In the genomic region with DNA sequence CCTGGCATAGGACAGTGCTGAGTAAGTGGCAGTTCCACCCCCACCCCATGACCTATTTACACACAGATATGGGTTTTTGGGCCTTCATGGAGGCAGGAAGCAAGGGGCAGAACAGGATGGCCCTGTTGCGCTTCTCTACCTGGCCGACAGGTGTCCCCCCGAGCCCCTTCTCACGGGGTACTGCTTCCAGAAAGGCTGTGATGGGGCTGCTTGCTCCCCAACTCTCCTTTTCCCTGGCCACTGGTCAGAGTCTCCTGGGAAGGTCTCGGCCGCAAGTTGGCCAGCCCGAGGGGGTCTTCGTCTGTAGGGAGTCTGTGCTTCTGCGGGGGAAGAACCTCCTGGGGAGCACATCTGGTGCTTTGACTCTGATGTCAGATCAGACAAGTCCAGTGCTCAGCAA, we compare ENCODE assay signal across 19 cellular contexts.
A peak's percentile ranks its signal among the peaks of the same experiment; 100 is the strongest.
DNase-seq lines count a peak whose midpoint lies in the region; ATAC-seq, FAIRE-seq and TF ChIP-seq lines count a peak whose summit lies in the region.
"Had no signal": no experiment of that assay in that cellular context is flagged by ENCODE, and none has a peak within 500 bp of the region (broad histone marks: within the 10 kb centered on the region; RNA-seq: fewer than 3 reads in every experiment).

No MANE protein-coding gene starts in this region.

- TF ChIP-seq RAD21 in H1 (IDR thresholded peaks at IDR 0.05 in 1 of 2, conservative IDR thresholded peaks at IDR 0.05 in 1 of 2; ENCODE audit: low read depth in 2 of 2, low read length in 2 of 2) = peak; percentile 52 to 68

- no peak for TF ChIP-seq POLR2A in H1 (IDR thresholded peaks at IDR 0.05; ENCODE audit: control extremely low read depth in 1 of 2, low read depth in 2 of 2, low read length in 2 of 2)

- H3K9me3 Mint-ChIP-seq in stimulated activated memory B cell treated with anti-CD40 and anti-IgM and Interleukin-4, amounts not matched to agents 10 μg/mL and 1 μg/mL and 100 μg/mL, for 72 hours = no peaks in the 10 kb centered on the region
- H3K9me3 Mint-ChIP-seq: activated CD4-positive, alpha-beta memory T cell treated with anti-CD3 and anti-CD28 coated beads for 36 hours; activated naive CD4-positive, alpha-beta T cell treated with anti-CD3 and anti-CD28 coated beads for 36 hours had no signal

- H3K4me1 ChIP-seq in H1 (replicated peaks in 1 of 4; ENCODE audit: control insufficient read depth in 3 of 4, insufficient read depth in 4 of 4, low read length in 3 of 4) (peaks cover 0 to 14% (median 7%) of the 10 kb centered on the region in 4 experiments; a peak in 6 of 7 replicates), right atrium auricular region (peaks cover 0 to 12% of the 10 kb centered on the region in 2 donors)
- H3K4me1 ChIP-seq: ascending aorta had no signal

- no peak overlapping the region for H2BK5ac ChIP-seq in H1 (ENCODE audit: low read depth, low read length)

- H3K36me3 ChIP-seq in H1 (ENCODE audit: control insufficient read depth in 2 of 4, insufficient read depth in 4 of 4, low read length in 3 of 4) = no peaks in the 10 kb centered on the region
- no peaks in the 10 kb centered on the region for H3K36me3 ChIP-seq in right atrium auricular region
- H3K36me3 ChIP-seq: ascending aorta had no signal

- H3K27ac ChIP-seq in H1 (ENCODE audit: low read depth, low read length) = no peak overlapping the region
- H3K27ac ChIP-seq in right atrium auricular region = no peak overlapping the region
- H3K27ac ChIP-seq: ascending aorta, VCaP had no signal

- DNase-seq in GM12865 (ENCODE audit: low read depth) (no peak), LoVo (ENCODE audit: low spot score) (peak; percentile 11), H1 (ENCODE audit: low read depth in 1 of 2, low spot score in 2 of 2) (peak in 1 of 2 experiments; percentile 78), NCI-H774 (lab: John Stamatoyannopoulos, UW) (no peak), right atrium auricular region (ENCODE audit: low spot score) (no peak)
- DNase-seq: activated CD4-positive, alpha-beta memory T cell treated with anti-CD3 and anti-CD28 coated beads for 36 hours; activated naive CD4-positive, alpha-beta T cell treated with anti-CD3 and anti-CD28 coated beads for 36 hours; activated T-cell treated with anti-CD3 and anti-CD28 coated beads, Interleukin-2, amount 50 U/mL, for 1 hour; AML-193; left colon; NCI-H1105 treated with DMSO at 0.1 percent for 48 hours; nucleus accumbens had no signal

- H3K4me1 Mint-ChIP-seq in stimulated activated memory B cell treated with anti-CD40 and anti-IgM and Interleukin-4, amounts not matched to agents 10 μg/mL and 1 μg/mL and 100 μg/mL, for 72 hours = peaks cover 81% of the 10 kb centered on the region

- peak; percentile 25 for TF ChIP-seq CTCF in GM12865 (IDR thresholded peaks at IDR 0.05; ENCODE audit: insufficient read depth, low read depth, low read length, missing control alignments)
- peak; percentile 53 to 60 (median 58) for TF ChIP-seq CTCF in H1 (IDR thresholded peaks at IDR 0.05; ENCODE audit: control extremely low read depth in 1 of 3, insufficient read depth in 1 of 3, low read depth in 1 of 3, low read length in 3 of 3)
- no peak for TF ChIP-seq CTCF in right atrium auricular region (IDR thresholded peaks at IDR 0.05)

- POLR2A ChIA-PET in H1 (lab: Charles Lee; ENCODE audit: partially characterized antibody) = no interaction called here

- H3K23ac ChIP-seq in H1 (ENCODE audit: insufficient read length) = no peak overlapping the region

- no peak overlapping the region for H2BK120ac ChIP-seq in H1 (replicated peaks; ENCODE audit: low read depth, low read length)

- H3K4me2 ChIP-seq in H1 (ENCODE audit: insufficient read depth in 1 of 2, low read depth in 2 of 2, low read length in 2 of 2) = no peak overlapping the region

- H4K20me1 ChIP-seq in H1 (replicated peaks in 1 of 2; ENCODE audit: control insufficient read depth in 1 of 2, insufficient read depth in 2 of 2, low read length in 2 of 2) = no peaks in the 10 kb centered on the region

- no peak for TF ChIP-seq EP300 in H1 (IDR thresholded peaks at IDR 0.05; ENCODE audit: borderline replicate concordance in 1 of 2, low read depth in 2 of 2, low read length in 2 of 2)

- H2AFZ ChIP-seq in H1 (ENCODE audit: low read length) = no peak overlapping the region

- FAIRE-seq in H1 (lab: Jason Lieb, UNC) = no peak
- FAIRE-seq: colon had no signal

- no peak overlapping the region for H4K91ac ChIP-seq in H1 (replicated peaks; ENCODE audit: insufficient read length, low read length)

- no peak overlapping the region for H2AK5ac ChIP-seq in H1 (ENCODE audit: low read depth, low read length)

- no peak overlapping the region for H2BK20ac ChIP-seq in H1 (ENCODE audit: low read length)

- H3K79me2 ChIP-seq in H1 (ENCODE audit: control insufficient read depth in 1 of 2, insufficient read depth in 2 of 2, low read length in 2 of 2) = no peaks in the 10 kb centered on the region

- no peak overlapping the region for H3K4me3 Mint-ChIP-seq in stimulated activated memory B cell treated with anti-CD40 and anti-IgM and Interleukin-4, amounts not matched to agents 10 μg/mL and 1 μg/mL and 100 μg/mL, for 72 hours
- H3K4me3 Mint-ChIP-seq: activated CD4-positive, alpha-beta memory T cell treated with anti-CD3 and anti-CD28 coated beads for 36 hours; activated naive CD4-positive, alpha-beta T cell treated with anti-CD3 and anti-CD28 coated beads for 36 hours had no signal

- ATAC-seq in stimulated activated memory B cell treated with anti-CD40 and anti-IgM and Interleukin-4, amounts not matched to agents 10 μg/mL and 1 μg/mL and 100 μg/mL, for 72 hours = no peak
- ATAC-seq in GM18519 (IDR thresholded peaks at IDR 0.05; ENCODE audit: low FRiP score, unreplicated experiment) = no peak
- ATAC-seq: left colon, sciatic nerve had no signal

- WGBS in H1 (ENCODE audit: extremely low coverage in 1 of 2, insufficient coverage in 1 of 2, insufficient read length in 1 of 2, insufficient replicate concordance in 2 of 2, low coverage in 1 of 2, low lambda C conversion rate in 2 of 2, missing lambda C conversion rate in 1 of 2), 2 experiments = 78% methylated on average over 9 of the region's 9 CpGs; no CpG with 5 or more reads in 1 of the 2 experiments

- H2BK15ac ChIP-seq in H1 (ENCODE audit: low read length) = peak overlapping the region; percentile 83; the same call in 1 of the 2 replicates

- no peak overlapping the region for H3K18ac ChIP-seq in H1 (ENCODE audit: extremely low read depth, low read length)

- H3K79me1 ChIP-seq in H1 (ENCODE audit: low read depth, low read length) = no peaks in the 10 kb centered on the region

- H2BK12ac ChIP-seq in H1 (ENCODE audit: low read depth, low read length) = 0 out of 2 replicates have a peak overlapping the region, but pooled peaks have one; percentile 19

- H4K5ac ChIP-seq in H1 (ENCODE audit: insufficient read length, low read depth, low read length) = no peak overlapping the region

- H3K27ac Mint-ChIP-seq in stimulated activated memory B cell treated with anti-CD40 and anti-IgM and Interleukin-4, amounts not matched to agents 10 μg/mL and 1 μg/mL and 100 μg/mL, for 72 hours = peak overlapping the region; percentile 59
- H3K27ac Mint-ChIP-seq: activated CD4-positive, alpha-beta memory T cell treated with anti-CD3 and anti-CD28 coated beads for 36 hours; activated naive CD4-positive, alpha-beta T cell treated with anti-CD3 and anti-CD28 coated beads for 36 hours had no signal

- H3K27me3 Mint-ChIP-seq in stimulated activated memory B cell treated with anti-CD40 and anti-IgM and Interleukin-4, amounts not matched to agents 10 μg/mL and 1 μg/mL and 100 μg/mL, for 72 hours = no peaks in the 10 kb centered on the region
- H3K27me3 Mint-ChIP-seq: activated CD4-positive, alpha-beta memory T cell treated with anti-CD3 and anti-CD28 coated beads for 36 hours had no signal

- H3K9me3 ChIP-seq in H1 (ENCODE audit: insufficient read depth in 2 of 2, low read depth in 1 of 2, low read length in 1 of 2) = no peaks in the 10 kb centered on the region
- no peaks in the 10 kb centered on the region for H3K9me3 ChIP-seq in right atrium auricular region
- H3K9me3 ChIP-seq: ascending aorta had no signal

- H3K4me3 ChIP-seq in GM12865 (ENCODE audit: low read depth, low read length) (no peak overlapping the region), H1 (ENCODE audit: extremely low read depth in 1 of 4, insufficient read depth in 2 of 4, low read depth in 3 of 4, low read length in 4 of 4) (no peak overlapping the region), right atrium auricular region (no peak overlapping the region)
- H3K4me3 ChIP-seq: ascending aorta had no signal

- H4K8ac ChIP-seq in H1 (ENCODE audit: extremely low read depth, insufficient read depth, low read length) = no peak overlapping the region

- no peak overlapping the region for H3K4ac ChIP-seq in H1 (replicated peaks; ENCODE audit: insufficient read length, low read depth, low read length)

- H3K23me2 ChIP-seq in H1 (ENCODE audit: low read depth, low read length) = no peaks in the 10 kb centered on the region

- H3K14ac ChIP-seq in H1 (ENCODE audit: insufficient read length) = no peak overlapping the region

- H3K56ac ChIP-seq in H1 (replicated peaks; ENCODE audit: insufficient read length, low read depth, low read length) = no peak overlapping the region

- H3K36me3 Mint-ChIP-seq in stimulated activated memory B cell treated with anti-CD40 and anti-IgM and Interleukin-4, amounts not matched to agents 10 μg/mL and 1 μg/mL and 100 μg/mL, for 72 hours = no peaks in the 10 kb centered on the region
- H3K36me3 Mint-ChIP-seq: activated CD4-positive, alpha-beta memory T cell treated with anti-CD3 and anti-CD28 coated beads for 36 hours; IgD-negative memory B cell had no signal

- H3K27me3 ChIP-seq in H1 (replicated peaks in 1 of 4; ENCODE audit: control insufficient read depth in 3 of 4, extremely low read depth in 1 of 4, insufficient read depth in 3 of 4, low read length in 3 of 4) (no peaks in the 10 kb centered on the region), right atrium auricular region (no peaks in the 10 kb centered on the region)
- H3K27me3 ChIP-seq: ascending aorta had no signal

- CTCF ChIA-PET in H1 (lab: Charles Lee; ENCODE audit: partially characterized antibody) = interaction anchor here (0.9 kb wide), 1 partner anchor 13 kb away, joined by 5 read pairs; no protein-coding TSS in a partner anchor

- H3K9ac ChIP-seq in H1 (replicated peaks in 1 of 4; ENCODE audit: extremely low read depth in 1 of 4, low read depth in 3 of 4, low read length in 3 of 4) = no peak overlapping the region

TF ChIP-seq in H1, 55 proteins besides CTCF, POLR2A, EP300 and RAD21 (continues in another document):
- no peak for TF ChIP-seq CBX8 (IDR thresholded peaks at IDR 0.05; ENCODE audit: borderline replicate concordance, low read depth, low read length)
- TF ChIP-seq, protein P1, sequence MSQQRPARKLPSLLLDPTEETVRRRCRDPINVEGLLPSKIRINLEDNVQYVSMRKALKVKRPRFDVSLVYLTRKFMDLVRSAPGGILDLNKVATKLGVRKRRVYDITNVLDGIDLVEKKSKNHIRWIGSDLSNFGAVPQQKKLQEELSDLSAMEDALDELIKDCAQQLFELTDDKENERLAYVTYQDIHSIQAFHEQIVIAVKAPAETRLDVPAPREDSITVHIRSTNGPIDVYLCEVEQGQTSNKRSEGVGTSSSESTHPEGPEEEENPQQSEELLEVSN (IDR thresholded peaks at IDR 0.05) = no peak
- TF ChIP-seq YY1 (IDR thresholded peaks at IDR 0.05; ENCODE audit: low read depth, low read length) = no peak
- no peak for TF ChIP-seq SP1 (IDR thresholded peaks at IDR 0.05; ENCODE audit: low read depth, low read length)

Comparison
In these comparisons a context has a peak if more than half of its experiments do, and no peak if none do; other contexts are left out.
1. CTCF ChIP-seq: peak in GM12865 (single experiment) and H1 (3 of 3); none in right atrium auricular region (0 of 2).